In the genomic region with DNA sequence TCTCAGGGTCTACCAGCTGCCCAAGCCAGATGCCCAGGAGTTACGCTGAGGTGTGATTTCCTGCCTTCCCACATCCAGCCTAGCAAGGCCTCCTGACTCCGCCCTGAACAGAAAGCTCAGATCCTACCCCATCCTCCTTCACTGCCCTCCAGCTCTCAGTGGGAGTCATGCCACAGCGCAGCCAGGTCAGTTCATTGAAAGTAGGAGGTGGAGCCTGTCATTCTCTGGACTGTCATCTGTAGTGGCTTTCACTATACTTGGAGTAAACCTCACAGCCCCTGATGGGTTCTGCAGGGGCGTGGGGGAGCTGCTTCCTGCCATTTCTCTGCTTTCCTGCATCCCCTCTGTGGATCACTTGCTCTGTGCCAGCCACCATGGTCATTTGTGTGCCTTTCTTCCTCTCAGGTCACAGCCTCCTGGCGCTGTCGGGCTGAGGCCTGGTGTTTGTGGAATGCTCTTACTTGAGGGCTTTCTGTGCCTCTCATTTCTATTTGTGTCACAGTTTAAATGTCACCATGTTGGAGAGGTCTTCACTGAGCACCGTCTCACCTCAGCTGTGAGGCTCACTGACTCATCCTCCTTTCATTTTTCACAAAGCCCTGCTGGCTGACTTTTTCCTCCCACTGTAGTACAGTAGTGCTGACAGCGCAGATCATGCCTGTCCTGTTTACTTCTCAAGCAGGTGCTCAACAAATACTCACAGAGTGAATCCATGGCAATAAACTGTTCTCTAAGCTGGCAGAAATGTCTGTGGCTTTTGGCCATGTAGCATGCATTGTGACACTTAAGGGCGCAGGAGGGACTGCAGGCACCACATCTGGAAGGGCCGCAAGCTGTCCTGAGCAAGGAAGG, we compare ENCODE assay signal across 9 cellular contexts.
DNase-seq lines count a peak whose midpoint lies in the region; ATAC-seq, FAIRE-seq and TF ChIP-seq lines count a peak whose summit lies in the region.
"Had no signal": no experiment of that assay in that cellular context is flagged by ENCODE, and none has a peak within 500 bp of the region (broad histone marks: within the 10 kb centered on the region; RNA-seq: fewer than 3 reads in every experiment).

No MANE protein-coding gene starts in this region.

- ATAC-seq in activated CD8-positive, alpha-beta memory T cell treated with anti-CD3 and anti-CD28 coated beads, Interleukin-2, amount 10 ng/mL, durations not matched to agents 7 days and 5 days = peak; percentile 87
- ATAC-seq in activated CD8-positive, alpha-beta T cell treated with anti-CD3 and anti-CD28 coated beads, Interleukin-2, amount 10 ng/mL, durations not matched to agents 7 days and 5 days = peak; percentile 62
- peak; percentile 92 for ATAC-seq in left ventricle myocardium superior

- H3K27ac Mint-ChIP-seq in activated CD8-positive, alpha-beta memory T cell treated with anti-CD3 and anti-CD28 coated beads, Interleukin-2, amount 10 ng/mL, durations not matched to agents 7 days and 5 days = peak overlapping the region; percentile 77
- H3K27ac Mint-ChIP-seq in activated CD8-positive, alpha-beta T cell treated with anti-CD3 and anti-CD28 coated beads, Interleukin-2, amount 10 ng/mL, durations not matched to agents 7 days and 5 days = peak overlapping the region; percentile 82
- H3K27ac Mint-ChIP-seq in progenitor cell of endocrine pancreas = no peak overlapping the region
- H3K27ac Mint-ChIP-seq: memory B cell had no signal

- CTCF ChIA-PET in activated CD8-positive, alpha-beta memory T cell treated with anti-CD3 and anti-CD28 coated beads, Interleukin-2, amount 10 ng/mL, durations not matched to agents 7 days and 5 days (lab: Charles Lee) = interaction anchor here (0.7 to 1.5 kb wide), 4 partner anchors 9 to 52 kb away, joined by 3 to 5 read pairs (median 3); no protein-coding TSS in a partner anchor
- CTCF ChIA-PET in activated CD8-positive, alpha-beta T cell treated with anti-CD3 and anti-CD28 coated beads, Interleukin-2, amount 10 ng/mL, durations not matched to agents 7 days and 5 days (lab: Charles Lee) = interaction anchor here (0.8 to 3.1 kb wide), 2 partner anchors 12 to 16 kb away, joined by 4 to 14 read pairs; no protein-coding TSS in a partner anchor

- peaks cover 5 to 62% (median 6%) of the 10 kb centered on the region in 3 donors for H3K36me3 ChIP-seq in tibial artery

- peaks cover 6% of the 10 kb centered on the region for H3K36me3 Mint-ChIP-seq in activated CD8-positive, alpha-beta memory T cell treated with anti-CD3 and anti-CD28 coated beads, Interleukin-2, amount 10 ng/mL, durations not matched to agents 7 days and 5 days
- no peaks in the 10 kb centered on the region for H3K36me3 Mint-ChIP-seq in activated CD8-positive, alpha-beta T cell treated with anti-CD3 and anti-CD28 coated beads, Interleukin-2, amount 10 ng/mL, durations not matched to agents 7 days and 5 days (ENCODE audit: low read depth)
- H3K36me3 Mint-ChIP-seq in progenitor cell of endocrine pancreas (ENCODE audit: insufficient read depth) = peaks cover 6% of the 10 kb centered on the region

- H3K9me3 ChIP-seq in tibial artery = no peaks in the 10 kb centered on the region

- no peak overlapping the region for H3K27ac ChIP-seq in tibial artery

- H3K27me3 ChIP-seq in tibial artery = no peaks in the 10 kb centered on the region

- H3K4me3 Mint-ChIP-seq in activated CD8-positive, alpha-beta memory T cell treated with anti-CD3 and anti-CD28 coated beads, Interleukin-2, amount 10 ng/mL, durations not matched to agents 7 days and 5 days = no peak overlapping the region
- no peak overlapping the region for H3K4me3 Mint-ChIP-seq in activated CD8-positive, alpha-beta T cell treated with anti-CD3 and anti-CD28 coated beads, Interleukin-2, amount 10 ng/mL, durations not matched to agents 7 days and 5 days
- no peak overlapping the region for H3K4me3 Mint-ChIP-seq in progenitor cell of endocrine pancreas (ENCODE audit: low read depth)
- H3K4me3 Mint-ChIP-seq: memory B cell had no signal

- TF ChIP-seq CTCF in progenitor cell of endocrine pancreas (IDR thresholded peaks at IDR 0.05; ENCODE audit: unreplicated experiment) (no peak), tibial artery (IDR thresholded peaks at IDR 0.05) (no peak), D721Med (IDR thresholded peaks at IDR 0.05; ENCODE audit: insufficient read depth, missing control alignments) (no peak)

- intact Hi-C loops in left ventricle myocardium superior (cut with micrococcal nuclease) (no loop called here), tibial artery (cut with DNase I; ENCODE audit: low total_unique reads) (no loop called here)

- H3K27me3 Mint-ChIP-seq in activated CD8-positive, alpha-beta memory T cell treated with anti-CD3 and anti-CD28 coated beads, Interleukin-2, amount 10 ng/mL, durations not matched to agents 7 days and 5 days = no peaks in the 10 kb centered on the region
- no peaks in the 10 kb centered on the region for H3K27me3 Mint-ChIP-seq in activated CD8-positive, alpha-beta T cell treated with anti-CD3 and anti-CD28 coated beads, Interleukin-2, amount 10 ng/mL, durations not matched to agents 7 days and 5 days (ENCODE audit: low read depth)
- H3K27me3 Mint-ChIP-seq in progenitor cell of endocrine pancreas = no peaks in the 10 kb centered on the region
- H3K27me3 Mint-ChIP-seq: memory B cell had no signal

- H3K4me3 ChIP-seq in tibial artery = no peak overlapping the region

- H3K4me1 ChIP-seq in tibial artery = no peaks in the 10 kb centered on the region

- FAIRE-seq in D721Med (lab: Jason Lieb, UNC) = no peak

- H3K4me1 Mint-ChIP-seq in activated CD8-positive, alpha-beta memory T cell treated with anti-CD3 and anti-CD28 coated beads, Interleukin-2, amount 10 ng/mL, durations not matched to agents 7 days and 5 days = peaks cover 16% of the 10 kb centered on the region
- peaks cover 12% of the 10 kb centered on the region for H3K4me1 Mint-ChIP-seq in activated CD8-positive, alpha-beta T cell treated with anti-CD3 and anti-CD28 coated beads, Interleukin-2, amount 10 ng/mL, durations not matched to agents 7 days and 5 days (ENCODE audit: low read depth)
- H3K4me1 Mint-ChIP-seq in progenitor cell of endocrine pancreas (ENCODE audit: low read depth) = no peaks in the 10 kb centered on the region
- H3K4me1 Mint-ChIP-seq: memory B cell had no signal

- POLR2A ChIA-PET in activated CD8-positive, alpha-beta T cell treated with anti-CD3 and anti-CD28 coated beads, Interleukin-2, amount 10 ng/mL, durations not matched to agents 7 days and 5 days (lab: Charles Lee) = interaction anchor here (0.7 to 3.4 kb wide), 4 partner anchors 15 to 366 kb away, joined by 3 to 12 read pairs (median 3); no protein-coding TSS in a partner anchor

- peak; percentile 61 for DNase-seq in activated CD8-positive, alpha-beta memory T cell treated with anti-CD3 and anti-CD28 coated beads, Interleukin-2, amount 10 ng/mL, durations not matched to agents 7 days and 5 days
- DNase-seq in activated CD8-positive, alpha-beta memory T cell treated with anti-CD3 and anti-CD28 coated beads, Interleukin-2, amount 50 U/mL, for 4 hours = no peak
- DNase-seq in activated CD8-positive, alpha-beta T cell treated with anti-CD3 and anti-CD28 coated beads, Interleukin-2, amount 10 ng/mL, durations not matched to agents 7 days and 5 days = peak; percentile 35
- DNase-seq in left ventricle myocardium superior (peak; percentile 41), progenitor cell of endocrine pancreas (ENCODE audit: low spot score, unreplicated experiment) (no peak), tibial artery (no peak), D721Med (ENCODE audit: insufficient read length, low spot score) (no peak)
- DNase-seq in stimulated activated CD4-positive, alpha-beta T cell treated with anti-CD3 and anti-CD28 coated beads, TNF-alpha, amount 100 ng/mL, for 48 hours (ENCODE audit: low read depth in 3 of 3) = peak in 2 of 3 donors; percentile 41 to 42

- no peaks in the 10 kb centered on the region for H3K9me3 Mint-ChIP-seq in activated CD8-positive, alpha-beta memory T cell treated with anti-CD3 and anti-CD28 coated beads, Interleukin-2, amount 10 ng/mL, durations not matched to agents 7 days and 5 days (ENCODE audit: low read depth)
- H3K9me3 Mint-ChIP-seq in activated CD8-positive, alpha-beta T cell treated with anti-CD3 and anti-CD28 coated beads, Interleukin-2, amount 10 ng/mL, durations not matched to agents 7 days and 5 days (ENCODE audit: insufficient read depth) = no peaks in the 10 kb centered on the region
- no peaks in the 10 kb centered on the region for H3K9me3 Mint-ChIP-seq in progenitor cell of endocrine pancreas (ENCODE audit: low read depth)
- H3K9me3 Mint-ChIP-seq: memory B cell had no signal

Comparison
In these comparisons a context has a peak if more than half of its experiments do, and no peak if none do; other contexts are left out.
1. DNase-seq: peak in activated CD8-positive, alpha-beta memory T cell treated with anti-CD3 and anti-CD28 coated beads, Interleukin-2, amount 10 ng/mL, durations not matched to agents 7 days and 5 days (single experiment), activated CD8-positive, alpha-beta T cell treated with anti-CD3 and anti-CD28 coated beads, Interleukin-2, amount 10 ng/mL, durations not matched to agents 7 days and 5 days (single experiment), left ventricle myocardium superior (single experiment) and stimulated activated CD4-positive, alpha-beta T cell treated with anti-CD3 and anti-CD28 coated beads, TNF-alpha, amount 100 ng/mL, for 48 hours (2 of 3); none in activated CD8-positive, alpha-beta memory T cell treated with anti-CD3 and anti-CD28 coated beads, Interleukin-2, amount 50 U/mL, for 4 hours (single experiment), progenitor cell of endocrine pancreas (single experiment), tibial artery (0 of 2) and D721Med (single experiment).
2. Peak in every context shown above with its lines, with median percentiles within 50 percentile points of each other: ATAC-seq.